Comparison of ENCODE assay signal across 20 cellular contexts in genomic region chr2:165539985-165540384, GRCh38.
A peak's percentile ranks its signal among the peaks of the same experiment; 100 is the strongest.
DNase-seq lines count a peak whose midpoint lies in the region; ATAC-seq lines count a peak whose summit lies in the region.
"Had no signal": no experiment of that assay in that cellular context is flagged by ENCODE, and none has a peak within 500 bp of the region (broad histone marks: within the 10 kb centered on the region; RNA-seq: fewer than 3 reads in every experiment).

No MANE protein-coding gene starts in this region.

- ATAC-seq in HG02870 (IDR thresholded peaks at IDR 0.05; ENCODE audit: unreplicated experiment) (no peak), left colon (no peak)
- ATAC-seq: gastroesophageal sphincter, GM23338, HepG2, left ventricle myocardium superior had no signal

- intact Hi-C loops in left colon (cut with DNase I, micrococcal nuclease), result no loop called here

- DNase-seq in DMS53 (lab: John Stamatoyannopoulos, UW) (peak; percentile 51), NCI-H1092 treated with DMSO at 0.1 percent for 48 hours (lab: John Stamatoyannopoulos, UW) (peak; percentile 75), NCI-H345 (lab: John Stamatoyannopoulos, UW) (peak; percentile 84), globus pallidus (ENCODE audit: low spot score) (peak; percentile 12), NK-92 (lab: John Stamatoyannopoulos, UW; ENCODE audit: unreplicated experiment) (no peak), Kasumi-1 (lab: John Stamatoyannopoulos, UW) (no peak), left colon (no peak)
- DNase-seq: activated CD4-positive, alpha-beta T cell treated with anti-CD3 and anti-CD28 coated beads, Interleukin-2, amount 10 ng/mL, durations not matched to agents 24 days and 14 days; activated naive CD4-positive, alpha-beta T cell; activated T-cell treated with anti-CD3 and anti-CD28 coated beads, Interleukin-2, amount 50 U/mL, for 24 hours; left ventricle myocardium superior; SIG-M5; SW 1271; T-helper 9 cell; uterus; WERI-Rb-1 had no signal

Comparison
In these comparisons a context has a peak if more than half of its experiments do, and no peak if none do; other contexts are left out.
1. DNase-seq: peak in DMS53 (single experiment), NCI-H1092 treated with DMSO at 0.1 percent for 48 hours (single experiment), NCI-H345 (single experiment) and globus pallidus (single experiment); none in NK-92 (single experiment), Kasumi-1 (0 of 2) and left colon (0 of 2).